ENCODE assay signal across 10 cellular contexts in genomic region chr3:15050405-15051092, GRCh38. TPM values are rescaled to one million over a fixed set of nuclear protein-coding genes. Genes with fewer than 3 reads are reported as not detected.
DNase-seq lines count a peak whose midpoint lies in the region; ATAC-seq, FAIRE-seq and TF ChIP-seq lines count a peak whose summit lies in the region.
"Had no signal": no experiment of that assay in that cellular context is flagged by ENCODE, and none has a peak within 500 bp of the region (broad histone marks: within the 10 kb centered on the region; RNA-seq: fewer than 3 reads in every experiment).

No MANE protein-coding gene starts in this region.

- no peak for FAIRE-seq in HepG2 (lab: Jason Lieb, UNC)

- no peak overlapping the region for H3K27ac ChIP-seq in HepG2 (ENCODE audit: extremely low read length, insufficient read depth, low read length)
- H3K27ac ChIP-seq in right lobe of liver = no peak overlapping the region
- H3K27ac ChIP-seq in transverse colon = no peak overlapping the region
- H3K27ac ChIP-seq in prostate gland = no peak overlapping the region
- H3K27ac ChIP-seq: ascending aorta had no signal

- H3K9me3 ChIP-seq in HepG2 (ENCODE audit: low read length) (no peaks in the 10 kb centered on the region), right lobe of liver (no peaks in the 10 kb centered on the region), transverse colon (no peaks in the 10 kb centered on the region), prostate gland (no peaks in the 10 kb centered on the region)
- H3K9me3 ChIP-seq: ascending aorta had no signal

- no peak overlapping the region for H3K4me2 ChIP-seq in HepG2 (ENCODE audit: low read depth, low read length)

- H3K79me2 ChIP-seq in HepG2 (ENCODE audit: insufficient read depth, low read length) = peaks cover 20% of the 10 kb centered on the region

- DNase-seq in HepG2 (ENCODE audit: low spot score) = no peak
- no peak for DNase-seq in right lobe of liver
- peak; percentile 10 for DNase-seq in NOMO-1 treated with dmso at 0.1 percent for 144 hours (lab: John Stamatoyannopoulos, UW; ENCODE audit: unreplicated experiment)
- DNase-seq in transverse colon = peak; percentile 19
- DNase-seq in prostate gland (ENCODE audit: low spot score) = no peak
- no peak for DNase-seq in AG08395 (ENCODE audit: low spot score)
- no peak for DNase-seq in COLO829 (ENCODE audit: low spot score)
- DNase-seq: SHP77 treated with DMSO at 0.1 percent for 48 hours had no signal

- H3K9ac ChIP-seq in HepG2 (ENCODE audit: insufficient read depth, low read depth, low read length) = no peak overlapping the region

- no TSS peak for BruUV-seq in HepG2 (replicated peaks; lab: Mats Ljungman, UMichigan)

- CTCF ChIA-PET in HepG2 (lab: Yijun Ruan, JAX; ENCODE audit: low intra/inter-chr PET ratio, low total read pairs) = no interaction called here

- no peak overlapping the region for H2AFZ ChIP-seq in HepG2 (ENCODE audit: low read length)

- POLR2A ChIA-PET in HepG2 (lab: Yijun Ruan, JAX) = interaction anchor here (1.4 kb wide), 1 partner anchor 14 kb away, joined by 13 read pairs; the partner anchor contains the start of gene MRPS25

- TF ChIP-seq CTCF in HepG2 (CRISPR knock-in tag; IDR thresholded peaks at IDR 0.05) (no peak), right lobe of liver (IDR thresholded peaks at IDR 0.05) (no peak), transverse colon (IDR thresholded peaks at IDR 0.05) (no peak), prostate gland (IDR thresholded peaks at IDR 0.05) (no peak)

- H3K27me3 ChIP-seq in HepG2 (ENCODE audit: control insufficient read depth in 1 of 2, insufficient read depth in 2 of 2, low read length in 2 of 2) = no peaks in the 10 kb centered on the region
- H3K27me3 ChIP-seq in right lobe of liver = no peaks in the 10 kb centered on the region
- no peaks in the 10 kb centered on the region for H3K27me3 ChIP-seq in transverse colon
- H3K27me3 ChIP-seq in prostate gland (replicated peaks; ENCODE audit: insufficient read depth) = no peaks in the 10 kb centered on the region
- H3K27me3 ChIP-seq: ascending aorta had no signal

- intact Hi-C loops in HepG2 (cut with micrococcal nuclease; ENCODE audit: unreplicated experiment) (no loop called here), right lobe of liver (cut with DNase I) (no loop called here), transverse colon (cut with DNase I; ENCODE audit: low total_unique reads) (no loop called here), prostate gland (cut with DNase I) (no loop called here)

- TF ChIP-seq POLR2A in HepG2 (IDR thresholded peaks at IDR 0.05; ENCODE audit: insufficient read depth in 1 of 2, low read depth in 2 of 2, low read length in 2 of 2) = no peak
- TF ChIP-seq POLR2A in right lobe of liver (IDR thresholded peaks at IDR 0.05) = no peak
- no peak for TF ChIP-seq POLR2A in transverse colon (IDR thresholded peaks at IDR 0.05)
- TF ChIP-seq POLR2A in prostate gland (IDR thresholded peaks at IDR 0.05) = no peak

- H3K4me3 ChIP-seq in HepG2 (replicated peaks in 1 of 3; ENCODE audit: insufficient read depth in 1 of 3, low read depth in 2 of 3, low read length in 3 of 3) = no peak overlapping the region
- no peak overlapping the region for H3K4me3 ChIP-seq in right lobe of liver
- no peak overlapping the region for H3K4me3 ChIP-seq in transverse colon
- no peak overlapping the region for H3K4me3 ChIP-seq in prostate gland
- H3K4me3 ChIP-seq: ascending aorta had no signal

- H3K36me3 ChIP-seq in HepG2 (replicated peaks in 1 of 2; ENCODE audit: control insufficient read depth in 1 of 2, insufficient read depth in 2 of 2, low read length in 2 of 2) (peaks cover 32 to 93% of the 10 kb centered on the region in 2 experiments), right lobe of liver (peaks cover 0 to 69% (median 27%) of the 10 kb centered on the region in 4 donors), transverse colon (peaks cover 0 to 38% (median 15%) of the 10 kb centered on the region in 4 donors), prostate gland (peaks cover 0 to 2% of the 10 kb centered on the region in 2 donors)

- H4K20me1 ChIP-seq in HepG2 (ENCODE audit: insufficient read depth, low read length) = peaks cover 11% of the 10 kb centered on the region

- WGBS in HepG2 (ENCODE audit: low lambda C conversion rate) = 92% methylated on average over 3 of the region's 3 CpGs
- 70% methylated on average over 3 of the region's 3 CpGs for WGBS in right lobe of liver (ENCODE audit: insufficient coverage, low coverage, low lambda C conversion rate, missing lambda C conversion rate)
- WGBS in transverse colon (ENCODE audit: low coverage in 1 of 2), 2 donors = 59 to 73% methylated on average over 3 of the region's 3 CpGs
- WGBS in prostate gland = 86% methylated on average over 3 of the region's 3 CpGs

- in situ Hi-C loops in HepG2 (cut with HindIII; ENCODE audit: extremely low pct_ligation_motif_present, low pct_unique_long_range_greater_than_20kb) (no loop called here), transverse colon (cut with MboI; ENCODE audit: low pct_ligation_motif_present in 1 of 4, low pct_unique_long_range_greater_than_20kb in 1 of 4, low sequenced_read_pairs in 3 of 4) (loop anchor here in 2 of 4 donors (25.0 kb wide), 1 partner anchor 388 kb away; the partner anchor contains the start of gene CCDC174 (in 2 of the 2))

- no peak for TF ChIP-seq RAD21 in HepG2 (CRISPR knock-in tag; IDR thresholded peaks at IDR 0.05)

- H3K4me1 ChIP-seq in HepG2 (ENCODE audit: insufficient read depth, low read length) (peaks cover 9% of the 10 kb centered on the region; the same call in 1 of the 2 replicates), right lobe of liver (peaks cover 0 to 12% (median 0%) of the 10 kb centered on the region in 4 donors), transverse colon (no peaks in the 10 kb centered on the region), prostate gland (replicated peaks) (no peaks in the 10 kb centered on the region)
- H3K4me1 ChIP-seq: ascending aorta had no signal

- TF ChIP-seq EP300 in HepG2 (IDR thresholded peaks at IDR 0.05; ENCODE audit: low read depth in 2 of 2, low read length in 2 of 2) = no peak
- no peak for TF ChIP-seq EP300 in HepG2 (CRISPR knock-in tag; IDR thresholded peaks at IDR 0.05; ENCODE audit: borderline replicate concordance)
- TF ChIP-seq EP300 in transverse colon (IDR thresholded peaks at IDR 0.05; ENCODE audit: low read depth) = no peak

- ATAC-seq in HepG2 = no peak
- ATAC-seq in right lobe of liver = no peak
- ATAC-seq in HG02763 (IDR thresholded peaks at IDR 0.05; ENCODE audit: unreplicated experiment) = peak; percentile 71

RNA-seq across cellular contexts. Expression of gene MRPS25, which starts 14.6 kb away (rescaled TPM):
- total RNA-seq in HepG2 (2016; rRNA removed; fragmentation: Illumina TruSeq; extraction: Trizol) = 69.2 and 74.3 TPM in 2 replicates
- total RNA-seq in HepG2 (2016; cell fraction: cytosol; rRNA removed; fragmentation: Illumina TruSeq; extraction: Trizol; ENCODE audit: low read depth) = 14.2 and 14.8 TPM in 2 replicates
- 70.2 and 72.6 TPM in 2 replicates for total RNA-seq in HepG2 (2016; cell fraction: insoluble cytoplasmic fraction; rRNA removed; fragmentation: Illumina TruSeq; extraction: Trizol)
- total RNA-seq in HepG2 (2016; cell fraction: membrane; rRNA removed; fragmentation: Illumina TruSeq; extraction: Trizol) = 27.9 and 28.9 TPM in 2 replicates
- 64.0 TPM in 2 replicates for total RNA-seq in HepG2 (2016; cell fraction: nucleus; rRNA removed; fragmentation: Illumina TruSeq; extraction: Trizol)
- 54.7 and 60.1 TPM in 2 replicates for polyA plus RNA-seq in HepG2 (2011; rRNA removed)
- polyA plus RNA-seq in HepG2 (2011; cell fraction: cytosol; rRNA removed) = 28.6 and 33.5 TPM in 2 replicates
- polyA plus RNA-seq in HepG2 (2011; cell fraction: nucleus; rRNA removed) = 148 and 153 TPM in 2 replicates
- 41.3 and 42.1 TPM in 2 replicates for polyA plus RNA-seq in HepG2 (2012)
- 23.2 and 27.5 TPM in 2 replicates for polyA plus RNA-seq in HepG2 (2016; cell fraction: cytosol; fragmentation: Illumina TruSeq; extraction: Trizol; ENCODE audit: low read depth)
- polyA plus RNA-seq in HepG2 (2016; cell fraction: insoluble cytoplasmic fraction; fragmentation: Illumina TruSeq; extraction: Trizol; ENCODE audit: low read depth) = 79.2 and 82.6 TPM in 2 replicates
- polyA plus RNA-seq in HepG2 (2016; cell fraction: membrane; fragmentation: Illumina TruSeq; extraction: Trizol; ENCODE audit: low read depth) = 27.1 and 31.5 TPM in 2 replicates
- 204 and 214 TPM in 2 replicates for polyA plus RNA-seq in HepG2 (2016; cell fraction: nucleus; fragmentation: Illumina TruSeq; extraction: Trizol; ENCODE audit: insufficient read depth, low read depth)
- 20.9 and 34.4 TPM in 2 replicates for polyA minus RNA-seq in HepG2 (2011; rRNA and poly(A)+ RNA removed; ENCODE audit: low replicate concordance)
- polyA minus RNA-seq in HepG2 (2011; cell fraction: cytosol; rRNA and poly(A)+ RNA removed) = 12.5 and 15.0 TPM in 2 replicates
- polyA minus RNA-seq in HepG2 (2011; cell fraction: nucleus; rRNA and poly(A)+ RNA removed) = 53.0 and 61.3 TPM in 2 replicates
- total RNA-seq in right lobe of liver = 10 to 100 TPM; 36.8 to 53.6 (median 48.0) TPM
- 100 to 1,000 TPM in 2 of 4 donors, 10 to 100 TPM in 2; 47.5 to 209 (median 117) TPM for total RNA-seq in transverse colon
- total RNA-seq in prostate gland = 10 to 100 TPM; 16.6 to 49.1 TPM

RNA-seq across cellular contexts. Expression of gene RBSN, which starts 48.4 kb away (rescaled TPM):
- total RNA-seq in HepG2 (2016; rRNA removed; fragmentation: Illumina TruSeq; extraction: Trizol) (11.8 and 14.7 TPM in 2 replicates), right lobe of liver (10 to 100 TPM; 10.5 to 13.9 (median 11.5) TPM), transverse colon (10 to 100 TPM; 18.0 to 37.6 (median 24.0) TPM), prostate gland (10 to 100 TPM; 17.9 to 39.4 TPM)
- 3.7 and 3.9 TPM in 2 replicates for total RNA-seq in HepG2 (2016; cell fraction: cytosol; rRNA removed; fragmentation: Illumina TruSeq; extraction: Trizol; ENCODE audit: low read depth)
- 10.8 and 13.0 TPM in 2 replicates for total RNA-seq in HepG2 (2016; cell fraction: insoluble cytoplasmic fraction; rRNA removed; fragmentation: Illumina TruSeq; extraction: Trizol)
- 10.4 and 11.3 TPM in 2 replicates for total RNA-seq in HepG2 (2016; cell fraction: membrane; rRNA removed; fragmentation: Illumina TruSeq; extraction: Trizol)
- total RNA-seq in HepG2 (2016; cell fraction: nucleus; rRNA removed; fragmentation: Illumina TruSeq; extraction: Trizol) = 10.6 and 12.4 TPM in 2 replicates
- polyA plus RNA-seq in HepG2 (2011; rRNA removed) = 7.9 and 9.4 TPM in 2 replicates
- polyA plus RNA-seq in HepG2 (2011; cell fraction: cytosol; rRNA removed) = 3.7 and 5.1 TPM in 2 replicates
- polyA plus RNA-seq in HepG2 (2011; cell fraction: nucleus; rRNA removed) = 22.2 and 23.7 TPM in 2 replicates
- 8.1 and 8.8 TPM in 2 replicates for polyA plus RNA-seq in HepG2 (2012)
- polyA plus RNA-seq in HepG2 (2016; cell fraction: cytosol; fragmentation: Illumina TruSeq; extraction: Trizol; ENCODE audit: low read depth) = 3.3 and 4.1 TPM in 2 replicates
- polyA plus RNA-seq in HepG2 (2016; cell fraction: insoluble cytoplasmic fraction; fragmentation: Illumina TruSeq; extraction: Trizol; ENCODE audit: low read depth) = 8.2 and 9.0 TPM in 2 replicates
- polyA plus RNA-seq in HepG2 (2016; cell fraction: membrane; fragmentation: Illumina TruSeq; extraction: Trizol; ENCODE audit: low read depth) = 5.9 and 6.1 TPM in 2 replicates
- polyA plus RNA-seq in HepG2 (2016; cell fraction: nucleus; fragmentation: Illumina TruSeq; extraction: Trizol; ENCODE audit: insufficient read depth, low read depth) = 15.4 and 16.1 TPM in 2 replicates
- polyA minus RNA-seq in HepG2 (2011; rRNA and poly(A)+ RNA removed; ENCODE audit: low replicate concordance) = 15.6 and 28.8 TPM in 2 replicates
- polyA minus RNA-seq in HepG2 (2011; cell fraction: cytosol; rRNA and poly(A)+ RNA removed) = 7.3 and 10.0 TPM in 2 replicates
- polyA minus RNA-seq in HepG2 (2011; cell fraction: nucleus; rRNA and poly(A)+ RNA removed) = 15.7 and 18.5 TPM in 2 replicates

Comparison
In these comparisons a context has a peak if more than half of its experiments do, and no peak if none do; other contexts are left out.
1. DNase-seq: peak in NOMO-1 treated with dmso at 0.1 percent for 144 hours (single experiment) and transverse colon (single experiment); none in HepG2 (single experiment), right lobe of liver (0 of 3), prostate gland (single experiment), AG08395 (single experiment) and COLO829 (single experiment).